1 cellular context compared by ENCODE assay signal in genomic region chr5:127942246-127943060, GRCh38.
TF ChIP-seq lines count a peak whose summit lies in the region.

No MANE protein-coding gene starts in this region.

TF ChIP-seq in SK-N-SH treated with all-trans-retinoic acid at 6 μM for 48 hours, 23 proteins besides CTCF, POLR2A, EP300 and RAD21 (continued from another document):
- no peak for TF ChIP-seq CSDC2 (CRISPR knock-in tag; IDR thresholded peaks at IDR 0.05)
- no peak for TF ChIP-seq ISL1 (CRISPR knock-in tag; IDR thresholded peaks at IDR 0.05)
- no peak for TF ChIP-seq RARB (CRISPR knock-in tag; IDR thresholded peaks at IDR 0.05)
- TF ChIP-seq TCF4 (CRISPR knock-in tag; IDR thresholded peaks at IDR 0.05; ENCODE audit: borderline replicate concordance), result no peak
